In the genomic region with DNA sequence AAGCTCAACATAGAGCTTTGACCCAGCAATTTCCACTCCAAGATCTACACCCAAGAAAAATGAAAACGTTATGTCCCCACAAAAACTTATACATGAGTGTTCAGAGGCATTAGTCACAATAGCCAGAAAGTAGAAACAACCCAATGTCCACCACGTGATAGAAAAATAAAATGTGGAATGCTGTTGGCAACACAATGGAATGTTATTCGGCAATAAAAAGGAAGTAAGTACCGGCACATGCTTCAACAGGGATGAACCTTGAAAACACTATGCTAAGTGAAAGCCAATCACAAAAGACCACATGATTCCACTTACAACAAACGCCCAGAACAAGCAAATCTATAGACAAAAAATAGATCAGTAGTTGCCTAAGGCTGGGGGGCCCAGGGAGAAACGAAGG, we compare ENCODE assay signal across 1 cellular context.
TF ChIP-seq lines count a peak whose summit lies in the region.

No MANE protein-coding gene starts in this region.

TF ChIP-seq in GM23338, 12 proteins besides CTCF, POLR2A, EP300 and RAD21 (continued from another document):
- TF ChIP-seq, protein P1, sequence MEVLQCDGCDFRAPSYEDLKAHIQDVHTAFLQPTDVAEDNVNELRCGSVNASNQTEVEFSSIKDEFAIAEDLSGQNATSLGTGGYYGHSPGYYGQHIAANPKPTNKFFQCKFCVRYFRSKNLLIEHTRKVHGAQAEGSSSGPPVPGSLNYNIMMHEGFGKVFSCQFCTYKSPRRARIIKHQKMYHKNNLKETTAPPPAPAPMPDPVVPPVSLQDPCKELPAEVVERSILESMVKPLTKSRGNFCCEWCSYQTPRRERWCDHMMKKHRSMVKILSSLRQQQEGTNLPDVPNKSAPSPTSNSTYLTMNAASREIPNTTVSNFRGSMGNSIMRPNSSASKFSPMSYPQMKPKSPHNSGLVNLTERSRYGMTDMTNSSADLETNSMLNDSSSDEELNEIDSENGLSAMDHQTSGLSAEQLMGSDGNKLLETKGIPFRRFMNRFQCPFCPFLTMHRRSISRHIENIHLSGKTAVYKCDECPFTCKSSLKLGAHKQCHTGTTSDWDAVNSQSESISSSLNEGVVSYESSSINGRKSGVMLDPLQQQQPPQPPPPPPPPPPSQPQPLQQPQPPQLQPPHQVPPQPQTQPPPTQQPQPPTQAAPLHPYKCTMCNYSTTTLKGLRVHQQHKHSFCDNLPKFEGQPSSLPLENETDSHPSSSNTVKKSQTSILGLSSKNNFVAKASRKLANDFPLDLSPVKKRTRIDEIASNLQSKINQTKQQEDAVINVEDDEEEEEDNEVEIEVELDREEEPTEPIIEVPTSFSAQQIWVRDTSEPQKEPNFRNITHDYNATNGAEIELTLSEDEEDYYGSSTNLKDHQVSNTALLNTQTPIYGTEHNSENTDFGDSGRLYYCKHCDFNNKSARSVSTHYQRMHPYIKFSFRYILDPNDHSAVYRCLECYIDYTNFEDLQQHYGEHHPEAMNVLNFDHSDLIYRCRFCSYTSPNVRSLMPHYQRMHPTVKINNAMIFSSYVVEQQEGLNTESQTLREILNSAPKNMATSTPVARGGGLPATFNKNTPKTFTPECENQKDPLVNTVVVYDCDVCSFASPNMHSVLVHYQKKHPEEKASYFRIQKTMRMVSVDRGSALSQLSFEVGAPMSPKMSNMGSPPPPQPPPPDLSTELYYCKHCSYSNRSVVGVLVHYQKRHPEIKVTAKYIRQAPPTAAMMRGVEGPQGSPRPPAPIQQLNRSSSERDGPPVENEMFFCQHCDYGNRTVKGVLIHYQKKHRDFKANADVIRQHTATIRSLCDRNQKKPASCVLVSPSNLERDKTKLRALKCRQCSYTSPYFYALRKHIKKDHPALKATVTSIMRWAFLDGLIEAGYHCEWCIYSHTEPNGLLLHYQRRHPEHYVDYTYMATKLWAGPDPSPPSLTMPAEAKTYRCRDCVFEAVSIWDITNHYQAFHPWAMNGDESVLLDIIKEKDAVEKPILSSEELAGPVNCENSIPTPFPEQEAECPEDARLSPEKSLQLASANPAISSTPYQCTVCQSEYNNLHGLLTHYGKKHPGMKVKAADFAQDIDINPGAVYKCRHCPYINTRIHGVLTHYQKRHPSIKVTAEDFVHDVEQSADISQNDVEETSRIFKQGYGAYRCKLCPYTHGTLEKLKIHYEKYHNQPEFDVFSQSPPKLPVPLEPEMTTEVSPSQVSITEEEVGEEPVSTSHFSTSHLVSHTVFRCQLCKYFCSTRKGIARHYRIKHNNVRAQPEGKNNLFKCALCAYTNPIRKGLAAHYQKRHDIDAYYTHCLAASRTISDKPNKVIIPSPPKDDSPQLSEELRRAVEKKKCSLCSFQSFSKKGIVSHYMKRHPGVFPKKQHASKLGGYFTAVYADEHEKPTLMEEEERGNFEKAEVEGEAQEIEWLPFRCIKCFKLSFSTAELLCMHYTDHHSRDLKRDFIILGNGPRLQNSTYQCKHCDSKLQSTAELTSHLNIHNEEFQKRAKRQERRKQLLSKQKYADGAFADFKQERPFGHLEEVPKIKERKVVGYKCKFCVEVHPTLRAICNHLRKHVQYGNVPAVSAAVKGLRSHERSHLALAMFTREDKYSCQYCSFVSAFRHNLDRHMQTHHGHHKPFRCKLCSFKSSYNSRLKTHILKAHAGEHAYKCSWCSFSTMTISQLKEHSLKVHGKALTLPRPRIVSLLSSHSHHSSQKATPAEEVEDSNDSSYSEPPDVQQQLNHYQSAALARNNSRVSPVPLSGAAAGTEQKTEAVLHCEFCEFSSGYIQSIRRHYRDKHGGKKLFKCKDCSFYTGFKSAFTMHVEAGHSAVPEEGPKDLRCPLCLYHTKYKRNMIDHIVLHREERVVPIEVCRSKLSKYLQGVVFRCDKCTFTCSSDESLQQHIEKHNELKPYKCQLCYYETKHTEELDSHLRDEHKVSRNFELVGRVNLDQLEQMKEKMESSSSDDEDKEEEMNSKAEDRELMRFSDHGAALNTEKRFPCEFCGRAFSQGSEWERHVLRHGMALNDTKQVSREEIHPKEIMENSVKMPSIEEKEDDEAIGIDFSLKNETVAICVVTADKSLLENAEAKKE (CRISPR knock-in tag; IDR thresholded peaks at IDR 0.05), result no peak
- TF ChIP-seq EZH2phosphoT487 (IDR thresholded peaks at IDR 0.05; ENCODE audit: unreplicated experiment) (no peak), ETS1 (IDR thresholded peaks at IDR 0.05) (no peak), ZNF114 (CRISPR knock-in tag; IDR thresholded peaks at IDR 0.05) (no peak), EZH2 (IDR thresholded peaks at IDR 0.05; ENCODE audit: low read depth, unreplicated experiment) (no peak), REST (IDR thresholded peaks at IDR 0.05; ENCODE audit: unreplicated experiment) (no peak)
